ENCODE assay signal across 1 cellular context in the genomic region with DNA sequence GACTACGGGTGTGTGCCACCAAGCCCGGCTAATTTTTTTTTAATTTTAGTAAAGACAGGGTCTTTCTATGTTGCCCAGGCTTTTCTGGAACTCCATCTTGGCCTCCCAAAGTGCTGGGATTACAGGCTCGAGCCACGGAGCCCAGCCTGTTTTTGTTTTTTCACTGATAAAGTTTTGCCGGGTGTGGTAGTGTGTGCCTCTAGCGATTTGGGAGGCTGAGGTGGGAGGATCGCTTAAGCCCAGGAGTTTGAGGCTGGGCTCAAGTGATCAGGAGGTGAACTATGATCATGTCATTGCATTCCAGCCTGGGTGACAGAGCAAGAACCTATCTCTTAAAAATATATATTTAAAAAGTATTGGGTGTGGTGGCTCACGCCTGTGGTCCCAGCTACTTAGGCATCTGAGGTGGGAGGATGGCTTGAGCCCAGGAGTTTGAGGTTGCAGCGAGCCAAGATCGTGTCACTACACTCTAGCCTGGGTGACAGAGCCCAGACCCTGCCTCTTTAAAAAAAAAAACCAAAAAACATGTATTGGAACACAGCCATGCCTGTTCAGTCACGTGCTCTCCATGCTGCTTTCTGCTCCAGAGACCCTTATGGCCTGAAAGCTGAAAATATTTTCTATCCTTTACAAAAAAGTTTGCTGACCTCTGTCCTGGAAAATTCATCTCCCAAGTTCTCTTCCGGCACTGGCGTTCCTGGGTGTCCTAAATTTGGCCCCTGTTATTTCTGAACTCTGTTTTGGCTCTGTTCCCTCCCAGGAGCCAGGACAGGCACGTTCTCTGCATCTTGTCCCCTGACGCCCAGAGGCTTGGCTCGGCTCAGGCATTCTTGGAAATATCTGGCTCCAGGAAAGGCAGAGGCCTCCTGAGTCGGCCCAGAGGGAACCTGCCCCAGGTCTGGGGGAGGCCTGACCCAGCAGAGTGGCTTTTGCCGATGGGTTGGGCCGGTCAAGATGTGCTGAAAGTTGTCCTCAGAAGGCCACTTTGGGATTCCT.
TF ChIP-seq lines count a peak whose summit lies in the region.

No MANE protein-coding gene starts in this region.

TF ChIP-seq in GM23338, 12 proteins besides CTCF, POLR2A, EP300 and RAD21 (continued from another document):
- TF ChIP-seq, protein P1, sequence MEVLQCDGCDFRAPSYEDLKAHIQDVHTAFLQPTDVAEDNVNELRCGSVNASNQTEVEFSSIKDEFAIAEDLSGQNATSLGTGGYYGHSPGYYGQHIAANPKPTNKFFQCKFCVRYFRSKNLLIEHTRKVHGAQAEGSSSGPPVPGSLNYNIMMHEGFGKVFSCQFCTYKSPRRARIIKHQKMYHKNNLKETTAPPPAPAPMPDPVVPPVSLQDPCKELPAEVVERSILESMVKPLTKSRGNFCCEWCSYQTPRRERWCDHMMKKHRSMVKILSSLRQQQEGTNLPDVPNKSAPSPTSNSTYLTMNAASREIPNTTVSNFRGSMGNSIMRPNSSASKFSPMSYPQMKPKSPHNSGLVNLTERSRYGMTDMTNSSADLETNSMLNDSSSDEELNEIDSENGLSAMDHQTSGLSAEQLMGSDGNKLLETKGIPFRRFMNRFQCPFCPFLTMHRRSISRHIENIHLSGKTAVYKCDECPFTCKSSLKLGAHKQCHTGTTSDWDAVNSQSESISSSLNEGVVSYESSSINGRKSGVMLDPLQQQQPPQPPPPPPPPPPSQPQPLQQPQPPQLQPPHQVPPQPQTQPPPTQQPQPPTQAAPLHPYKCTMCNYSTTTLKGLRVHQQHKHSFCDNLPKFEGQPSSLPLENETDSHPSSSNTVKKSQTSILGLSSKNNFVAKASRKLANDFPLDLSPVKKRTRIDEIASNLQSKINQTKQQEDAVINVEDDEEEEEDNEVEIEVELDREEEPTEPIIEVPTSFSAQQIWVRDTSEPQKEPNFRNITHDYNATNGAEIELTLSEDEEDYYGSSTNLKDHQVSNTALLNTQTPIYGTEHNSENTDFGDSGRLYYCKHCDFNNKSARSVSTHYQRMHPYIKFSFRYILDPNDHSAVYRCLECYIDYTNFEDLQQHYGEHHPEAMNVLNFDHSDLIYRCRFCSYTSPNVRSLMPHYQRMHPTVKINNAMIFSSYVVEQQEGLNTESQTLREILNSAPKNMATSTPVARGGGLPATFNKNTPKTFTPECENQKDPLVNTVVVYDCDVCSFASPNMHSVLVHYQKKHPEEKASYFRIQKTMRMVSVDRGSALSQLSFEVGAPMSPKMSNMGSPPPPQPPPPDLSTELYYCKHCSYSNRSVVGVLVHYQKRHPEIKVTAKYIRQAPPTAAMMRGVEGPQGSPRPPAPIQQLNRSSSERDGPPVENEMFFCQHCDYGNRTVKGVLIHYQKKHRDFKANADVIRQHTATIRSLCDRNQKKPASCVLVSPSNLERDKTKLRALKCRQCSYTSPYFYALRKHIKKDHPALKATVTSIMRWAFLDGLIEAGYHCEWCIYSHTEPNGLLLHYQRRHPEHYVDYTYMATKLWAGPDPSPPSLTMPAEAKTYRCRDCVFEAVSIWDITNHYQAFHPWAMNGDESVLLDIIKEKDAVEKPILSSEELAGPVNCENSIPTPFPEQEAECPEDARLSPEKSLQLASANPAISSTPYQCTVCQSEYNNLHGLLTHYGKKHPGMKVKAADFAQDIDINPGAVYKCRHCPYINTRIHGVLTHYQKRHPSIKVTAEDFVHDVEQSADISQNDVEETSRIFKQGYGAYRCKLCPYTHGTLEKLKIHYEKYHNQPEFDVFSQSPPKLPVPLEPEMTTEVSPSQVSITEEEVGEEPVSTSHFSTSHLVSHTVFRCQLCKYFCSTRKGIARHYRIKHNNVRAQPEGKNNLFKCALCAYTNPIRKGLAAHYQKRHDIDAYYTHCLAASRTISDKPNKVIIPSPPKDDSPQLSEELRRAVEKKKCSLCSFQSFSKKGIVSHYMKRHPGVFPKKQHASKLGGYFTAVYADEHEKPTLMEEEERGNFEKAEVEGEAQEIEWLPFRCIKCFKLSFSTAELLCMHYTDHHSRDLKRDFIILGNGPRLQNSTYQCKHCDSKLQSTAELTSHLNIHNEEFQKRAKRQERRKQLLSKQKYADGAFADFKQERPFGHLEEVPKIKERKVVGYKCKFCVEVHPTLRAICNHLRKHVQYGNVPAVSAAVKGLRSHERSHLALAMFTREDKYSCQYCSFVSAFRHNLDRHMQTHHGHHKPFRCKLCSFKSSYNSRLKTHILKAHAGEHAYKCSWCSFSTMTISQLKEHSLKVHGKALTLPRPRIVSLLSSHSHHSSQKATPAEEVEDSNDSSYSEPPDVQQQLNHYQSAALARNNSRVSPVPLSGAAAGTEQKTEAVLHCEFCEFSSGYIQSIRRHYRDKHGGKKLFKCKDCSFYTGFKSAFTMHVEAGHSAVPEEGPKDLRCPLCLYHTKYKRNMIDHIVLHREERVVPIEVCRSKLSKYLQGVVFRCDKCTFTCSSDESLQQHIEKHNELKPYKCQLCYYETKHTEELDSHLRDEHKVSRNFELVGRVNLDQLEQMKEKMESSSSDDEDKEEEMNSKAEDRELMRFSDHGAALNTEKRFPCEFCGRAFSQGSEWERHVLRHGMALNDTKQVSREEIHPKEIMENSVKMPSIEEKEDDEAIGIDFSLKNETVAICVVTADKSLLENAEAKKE (CRISPR knock-in tag; IDR thresholded peaks at IDR 0.05): no peak
